In the genomic region with DNA sequence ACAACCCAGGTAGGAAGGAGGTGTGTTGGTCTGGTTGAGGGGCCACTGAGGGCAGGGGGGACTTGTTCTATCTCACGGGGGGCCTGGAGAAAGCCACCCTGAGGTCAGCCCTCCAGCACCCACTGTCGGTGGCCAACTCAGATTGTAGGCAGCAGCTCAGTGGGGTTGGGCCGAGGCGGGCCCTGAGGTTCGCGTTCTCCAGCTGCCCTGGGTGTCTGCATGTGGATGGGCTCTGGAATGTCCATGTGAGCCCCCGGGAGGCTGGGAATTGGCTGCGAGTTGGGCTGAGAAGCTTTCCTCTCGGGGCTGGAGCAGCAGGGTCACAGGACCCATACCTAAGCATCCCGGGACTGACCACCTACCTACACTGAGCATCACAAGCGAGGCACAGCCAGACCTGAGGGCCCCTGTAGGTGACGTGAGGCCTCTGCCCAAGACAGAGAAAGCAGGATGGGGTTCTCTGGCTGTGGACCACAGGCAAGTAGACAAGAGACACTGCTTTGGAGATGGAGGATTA, we compare ENCODE assay signal across 31 cellular contexts.
"Had no signal": no experiment of that assay in that cellular context is flagged by ENCODE, and none has a peak within 500 bp of the region (broad histone marks: within the 10 kb centered on the region; RNA-seq: fewer than 3 reads in every experiment).

No MANE protein-coding gene starts in this region.

- H3K4me3 Mint-ChIP-seq: activated B cell treated with CpG ODN at 0.5 μM for 24 hours; activated CD4-positive, alpha-beta memory T cell treated with anti-CD3 and anti-CD28 coated beads for 36 hours; activated CD4-positive, alpha-beta T cell treated with anti-CD3 and anti-CD28 coated beads, Interleukin-2, amount 10 ng/mL, durations not matched to agents 7 days and 5 days; activated naive CD4-positive, alpha-beta T cell treated with anti-CD3 and anti-CD28 coated beads, Interleukin-2, amount 10 ng/mL, durations not matched to agents 7 days and 5 days; activated naive CD8-positive, alpha-beta T cell treated with anti-CD3 and anti-CD28 coated beads for 36 hours; T-cell had no signal

- FAIRE-seq: TTC549 had no signal

- H3K4me3 ChIP-seq: cardiac muscle cell, SK-N-MC had no signal

- ATAC-seq: Panc1, Right ventricle myocardium inferior, T-cell had no signal

- H3K27ac ChIP-seq: brain microvascular endothelial cell, cardiac muscle cell, KMS-11, SK-N-MC had no signal

- H3K36me3 Mint-ChIP-seq: activated CD4-positive, alpha-beta memory T cell treated with anti-CD3 and anti-CD28 coated beads for 36 hours; activated naive CD4-positive, alpha-beta T cell treated with anti-CD3 and anti-CD28 coated beads, Interleukin-2, amount 10 ng/mL, durations not matched to agents 7 days and 5 days; activated naive CD8-positive, alpha-beta T cell treated with anti-CD3 and anti-CD28 coated beads for 36 hours; T-cell had no signal

- H3K9me3 Mint-ChIP-seq: activated naive CD8-positive, alpha-beta T cell treated with anti-CD3 and anti-CD28 coated beads for 36 hours had no signal

- H3K27me3 ChIP-seq: brain microvascular endothelial cell, cardiac muscle cell had no signal

- H3K4me1 Mint-ChIP-seq: activated B cell treated with CpG ODN at 0.5 μM for 24 hours; activated CD4-positive, alpha-beta T cell treated with anti-CD3 and anti-CD28 coated beads, Interleukin-2, amount 10 ng/mL, durations not matched to agents 7 days and 5 days; activated naive CD4-positive, alpha-beta T cell treated with anti-CD3 and anti-CD28 coated beads, Interleukin-2, amount 10 ng/mL, durations not matched to agents 7 days and 5 days; T-cell had no signal

- H3K27ac Mint-ChIP-seq: activated B cell treated with CpG ODN at 0.5 μM for 24 hours; activated CD4-positive, alpha-beta memory T cell treated with anti-CD3 and anti-CD28 coated beads for 36 hours; activated CD4-positive, alpha-beta T cell treated with anti-CD3 and anti-CD28 coated beads, Interleukin-2, amount 10 ng/mL, durations not matched to agents 7 days and 5 days; activated naive CD4-positive, alpha-beta T cell treated with anti-CD3 and anti-CD28 coated beads, Interleukin-2, amount 10 ng/mL, durations not matched to agents 7 days and 5 days; activated naive CD8-positive, alpha-beta T cell treated with anti-CD3 and anti-CD28 coated beads for 36 hours; activated T-helper 2 cell treated with anti-CD3 and anti-CD28 coated beads, Interferon-gamma antibody, Interleukin-2, Interleukin-4, amounts not matched to agents 10 μg/mL and 5 μg/mL and 100 μg/mL, durations not matched to agents 14 hours and 24 hours and 36 hours; T-cell had no signal

- H3K9ac ChIP-seq: KMS-11 had no signal

- H3K4me2 ChIP-seq: KMS-11 had no signal

- DNase-seq: activated B cell treated with CpG ODN at 0.5 μM for 24 hours; activated CD4-positive, alpha-beta memory T cell treated with anti-CD3 and anti-CD28 coated beads for 36 hours; activated CD4-positive, alpha-beta T cell treated with anti-CD3 and anti-CD28 coated beads, Interleukin-2, amount 10 ng/mL, durations not matched to agents 7 days and 5 days; activated CD8-positive, alpha-beta memory T cell treated with anti-CD3 and anti-CD28 coated beads for 24 hours; activated gamma-delta T cell treated with Interleukin-2 at 50 U/mL for 16 hours; activated naive CD4-positive, alpha-beta T cell treated with anti-CD3 and anti-CD28 coated beads, Interleukin-2, amount 10 ng/mL, durations not matched to agents 7 days and 5 days; activated naive CD8-positive, alpha-beta T cell treated with anti-CD3 and anti-CD28 coated beads for 36 hours; activated T-cell treated with anti-CD3 and anti-CD28 coated beads, Interleukin-2, amount 50 U/mL, for 48 hours; brain microvascular endothelial cell; MV-4-11; NCI-H1092 treated with DMSO at 0.1 percent for 48 hours; NCI-H1417 treated with DMSO at 0.1 percent for 48 hours; NCI-H1694; NCI-H2029; NCI-H2107; NCI-H2171 treated with DMSO at 0.1 percent for 48 hours; NCI-H226; NCI-H526 treated with DMSO at 0.1 percent for 48 hours; NCI-H82; OCI-M1; RPMI8226; T-cell; T-helper 2 cell; T1000 had no signal

- H3K36me3 ChIP-seq: brain microvascular endothelial cell, cardiac muscle cell had no signal

- H3K27me3 Mint-ChIP-seq: activated B cell treated with CpG ODN at 0.5 μM for 24 hours; activated CD4-positive, alpha-beta memory T cell treated with anti-CD3 and anti-CD28 coated beads for 36 hours; activated CD4-positive, alpha-beta T cell treated with anti-CD3 and anti-CD28 coated beads, Interleukin-2, amount 10 ng/mL, durations not matched to agents 7 days and 5 days; activated naive CD8-positive, alpha-beta T cell treated with anti-CD3 and anti-CD28 coated beads for 36 hours had no signal
